ENCODE assay signal across 8 cellular contexts in the genomic region with DNA sequence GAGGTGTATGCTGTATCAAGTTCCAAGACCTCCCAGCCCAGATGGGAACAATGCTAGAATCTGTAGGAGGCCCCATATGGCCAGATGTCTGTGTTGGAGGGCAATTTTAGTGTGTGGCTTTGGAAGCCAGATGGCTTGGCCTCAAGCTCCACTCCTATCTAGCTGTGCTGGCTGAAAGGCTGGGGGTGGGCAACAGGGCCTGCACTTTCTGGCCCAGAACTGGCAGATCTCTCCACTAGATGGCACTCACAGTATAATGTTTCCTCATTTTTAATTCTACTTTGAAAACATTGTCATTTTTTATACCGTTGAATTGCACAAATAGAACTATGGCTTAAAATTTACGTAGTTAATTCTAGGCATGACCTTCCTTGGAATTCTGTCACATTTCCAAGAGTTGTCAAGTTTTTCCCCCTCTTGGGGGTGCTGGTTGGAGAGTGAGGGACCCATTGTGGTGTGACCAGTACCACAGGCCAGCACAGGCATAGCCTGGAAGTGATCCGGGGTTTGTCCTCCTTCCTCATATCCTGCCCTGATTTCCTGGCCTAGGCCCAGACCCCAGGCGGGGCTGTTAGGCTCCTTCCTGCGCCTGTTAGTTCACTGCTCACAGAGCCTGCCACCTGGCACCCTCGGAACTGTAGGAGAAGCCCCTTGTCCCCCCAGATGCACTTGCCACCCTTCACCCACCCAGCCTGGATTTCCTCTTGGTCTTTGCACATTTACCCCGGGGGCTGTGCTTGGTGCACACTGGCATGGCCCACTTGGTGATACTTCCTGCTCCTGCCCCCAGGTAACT. TPM values are rescaled to one million over a fixed set of nuclear protein-coding genes. Genes with fewer than 3 reads are reported as not detected.
DNase-seq lines count a peak whose midpoint lies in the region; ATAC-seq and TF ChIP-seq lines count a peak whose summit lies in the region.

No MANE protein-coding gene starts in this region.

- POLR2A ChIA-PET in BJ (lab: Charles Lee), result no interaction called here

- DNase-seq in BJ (ENCODE audit: low read depth) (no peak), GM19238 (ENCODE audit: insufficient read length, low spot score) (peak; percentile 55), NCI-H2171 treated with DMSO at 0.1 percent for 48 hours (lab: John Stamatoyannopoulos, UW) (peak; percentile 96), adrenal gland (peak; percentile 25 to 69 (median 32)), left cardiac atrium (peak; percentile 48), sciatic nerve (ENCODE audit: low spot score) (peak; percentile 57)

- H3K4me3 ChIP-seq in BJ (ENCODE audit: low read depth, low read length) (no peak overlapping the region), adrenal gland (no peak overlapping the region)

- no peaks in the 10 kb centered on the region for H3K4me1 ChIP-seq in adrenal gland (replicated peaks in 1 of 2)

- no peak for TF ChIP-seq POLR2A in adrenal gland (IDR thresholded peaks at IDR 0.05)

- intact Hi-C loops in adrenal gland (cut with DNase I) (loop anchor here (5.0 kb wide), 2 partner anchors 100 to 105 kb away; no protein-coding TSS in a partner anchor), left cardiac atrium (cut with DNase I) (loop anchor here (1.0 to 10.0 kb wide), 3 partner anchors 104 to 603 kb away; no protein-coding TSS in a partner anchor), sciatic nerve (cut with DNase I) (loop anchor here (10.0 kb wide), 1 partner anchor 103 kb away; no protein-coding TSS in a partner anchor)

- peak; percentile 75 for TF ChIP-seq CTCF in BJ (IDR thresholded peaks at IDR 0.05; ENCODE audit: insufficient read depth, low read depth, low read length)
- TF ChIP-seq CTCF in adrenal gland (IDR thresholded peaks at IDR 0.05), result peak; percentile 51 to 77 (median 65)

- H3K36me3 ChIP-seq in BJ (ENCODE audit: control insufficient read depth, insufficient read depth, low read length) (peaks cover 2% of the 10 kb centered on the region), adrenal gland (replicated peaks in 1 of 2) (no peaks in the 10 kb centered on the region)

- H3K27ac ChIP-seq in adrenal gland, result no peak overlapping the region

- WGBS in adrenal gland, 4 donors, result 38 to 50% (median 45%) methylated on average over 7 of the region's 7 CpGs

- no peaks in the 10 kb centered on the region for H3K9me3 ChIP-seq in adrenal gland (replicated peaks in 1 of 3)

- CTCF ChIA-PET in BJ (lab: Yijun Ruan, JAX), result interaction anchor here (0.6 to 28.7 kb wide), 24 partner anchors 8 to 192 kb away, joined by 3 to 739 read pairs (median 4); no protein-coding TSS in a partner anchor

- ATAC-seq in left cardiac atrium (peak; percentile 60 to 62), sciatic nerve (peak; percentile 66), GM19467 (IDR thresholded peaks at IDR 0.05; ENCODE audit: unreplicated experiment) (no peak), HG02970 (IDR thresholded peaks at IDR 0.05; ENCODE audit: low FRiP score, unreplicated experiment) (no peak)

- H3K27me3 ChIP-seq in BJ (ENCODE audit: control insufficient read depth, insufficient read depth, low read length), result no peaks in the 10 kb centered on the region
- no peaks in the 10 kb centered on the region for H3K27me3 ChIP-seq in adrenal gland

RNA-seq across cellular contexts. Expression of a gene that starts 52.9 kb away (rescaled TPM):
- polyA plus RNA-seq in BJ (2011; rRNA removed) (6.4 and 7.2 TPM in 2 replicates), adrenal gland (10 to 100 TPM in 1 of 3 donors, 1 to 10 TPM in 2; 1.1 to 11.6 (median 4.6) TPM)
- 7.2 and 8.0 TPM in 2 replicates for polyA minus RNA-seq in BJ (2011; rRNA and poly(A)+ RNA removed)
- total RNA-seq in adrenal gland (1 to 10 TPM in 7 of 8 donors, under 1 TPM in 1; 0.91 to 8.0 (median 4.9) TPM), left cardiac atrium (1 to 10 TPM; 4.7 to 6.0 TPM), sciatic nerve (11.7 TPM)

Comparison
In these comparisons a context has a peak if more than half of its experiments do, and no peak if none do; other contexts are left out.
1. ATAC-seq: peak in left cardiac atrium (2 of 2) and sciatic nerve (single experiment); none in GM19467 (single experiment) and HG02970 (single experiment).